Comparison of ENCODE assay signal across 21 cellular contexts in genomic region chr2:212929116-212929515, GRCh38.
DNase-seq lines count a peak whose midpoint lies in the region; ATAC-seq and TF ChIP-seq lines count a peak whose summit lies in the region.
"Had no signal": no experiment of that assay in that cellular context is flagged by ENCODE, and none has a peak within 500 bp of the region (broad histone marks: within the 10 kb centered on the region; RNA-seq: fewer than 3 reads in every experiment).

No MANE protein-coding gene starts in this region.

- no peaks in the 10 kb centered on the region for H3K9me2 ChIP-seq in hepatocyte (replicated peaks; ENCODE audit: insufficient read depth)

- no peak overlapping the region for H3K27ac ChIP-seq in hepatocyte
- no peak overlapping the region for H3K27ac ChIP-seq in CD8-positive, alpha-beta memory T cell (ENCODE audit: low read depth, low read length)
- H3K27ac ChIP-seq: 22Rv1, gastrocnemius medialis had no signal

- no peaks in the 10 kb centered on the region for H3K79me2 ChIP-seq in hepatocyte

- no peaks in the 10 kb centered on the region for H3K9me3 Mint-ChIP-seq in activated T-helper 17 cell treated with anti-CD3 and anti-CD28 coated beads, Interleukin-2, amount 50 U/mL, for 72 hours
- H3K9me3 Mint-ChIP-seq in CD8-positive, alpha-beta memory T cell, result peaks cover 0 to 3% (median 0%) of the 10 kb centered on the region in 5 donors
- H3K9me3 Mint-ChIP-seq: nephron; stimulated activated naive CD8-positive, alpha-beta T cell treated with anti-CD3 and anti-CD28 coated beads, Interleukin-15, Interleukin-2, amounts not matched to agents 100 ng/mL and 50 ng/mL, for 24 hours; type B pancreatic cell had no signal

- H3K36me3 ChIP-seq in hepatocyte (replicated peaks; ENCODE audit: insufficient read depth, low read depth), result no peaks in the 10 kb centered on the region
- no peaks in the 10 kb centered on the region for H3K36me3 ChIP-seq in CD8-positive, alpha-beta memory T cell (ENCODE audit: insufficient read depth, low read length)
- H3K36me3 ChIP-seq: breast epithelium, gastrocnemius medialis had no signal

- no peak overlapping the region for H3K4me3 ChIP-seq in hepatocyte
- no peak overlapping the region for H3K4me3 ChIP-seq in CD8-positive, alpha-beta memory T cell (ENCODE audit: low read length)
- H3K4me3 ChIP-seq: breast epithelium, gastrocnemius medialis had no signal

- WGBS in hepatocyte (ENCODE audit: low lambda C conversion rate, missing lambda C conversion rate), result 83% methylated on average over 2 of the region's 2 CpGs

- H3K36me3 Mint-ChIP-seq in activated T-helper 17 cell treated with anti-CD3 and anti-CD28 coated beads, Interleukin-2, amount 50 U/mL, for 72 hours (ENCODE audit: low read depth), result no peaks in the 10 kb centered on the region
- peaks cover 0 to 17% (median 2%) of the 10 kb centered on the region in 3 donors for H3K36me3 Mint-ChIP-seq in CD8-positive, alpha-beta memory T cell

- H3K4me1 Mint-ChIP-seq in activated T-helper 17 cell treated with anti-CD3 and anti-CD28 coated beads, Interleukin-2, amount 50 U/mL, for 72 hours, result no peaks in the 10 kb centered on the region
- H3K4me1 Mint-ChIP-seq in CD8-positive, alpha-beta memory T cell, result no peaks in the 10 kb centered on the region
- H3K4me1 Mint-ChIP-seq: nephron had no signal

- no peak overlapping the region for H2AFZ ChIP-seq in hepatocyte

- no peaks in the 10 kb centered on the region for H3K27me3 Mint-ChIP-seq in activated T-helper 17 cell treated with anti-CD3 and anti-CD28 coated beads, Interleukin-2, amount 50 U/mL, for 72 hours
- H3K27me3 Mint-ChIP-seq in CD8-positive, alpha-beta memory T cell, result no peaks in the 10 kb centered on the region
- H3K27me3 Mint-ChIP-seq: activated naive CD8-positive, alpha-beta T cell treated with anti-CD3 and anti-CD28 coated beads, Interleukin-2, amount 10 ng/mL, durations not matched to agents 7 days and 5 days; stimulated activated naive CD8-positive, alpha-beta T cell treated with anti-CD3 and anti-CD28 coated beads, Interleukin-15, Interleukin-2, amounts not matched to agents 100 ng/mL and 50 ng/mL, for 24 hours; type B pancreatic cell had no signal

- no peak overlapping the region for H3K4me3 Mint-ChIP-seq in activated T-helper 17 cell treated with anti-CD3 and anti-CD28 coated beads, Interleukin-2, amount 50 U/mL, for 72 hours
- no peak overlapping the region for H3K4me3 Mint-ChIP-seq in CD8-positive, alpha-beta memory T cell
- H3K4me3 Mint-ChIP-seq: activated naive CD8-positive, alpha-beta T cell treated with anti-CD3 and anti-CD28 coated beads, Interleukin-2, amount 10 ng/mL, durations not matched to agents 7 days and 5 days; HFFc6; nephron; stimulated activated naive CD8-positive, alpha-beta T cell treated with anti-CD3 and anti-CD28 coated beads, Interleukin-15, Interleukin-2, amounts not matched to agents 100 ng/mL and 50 ng/mL, for 24 hours; type B pancreatic cell had no signal

- no peak overlapping the region for H3K4me2 ChIP-seq in hepatocyte

- H3K27ac Mint-ChIP-seq in activated T-helper 17 cell treated with anti-CD3 and anti-CD28 coated beads, Interleukin-2, amount 50 U/mL, for 72 hours, result no peak overlapping the region
- no peak overlapping the region for H3K27ac Mint-ChIP-seq in CD8-positive, alpha-beta memory T cell
- H3K27ac Mint-ChIP-seq: activated naive CD8-positive, alpha-beta T cell treated with anti-CD3 and anti-CD28 coated beads, Interleukin-2, amount 10 ng/mL, durations not matched to agents 7 days and 5 days; HFFc6; nephron; stimulated activated naive CD8-positive, alpha-beta T cell treated with anti-CD3 and anti-CD28 coated beads, Interleukin-15, Interleukin-2, amounts not matched to agents 100 ng/mL and 50 ng/mL, for 24 hours; type B pancreatic cell had no signal

- no peak for TF ChIP-seq CTCF in omental fat pad (IDR thresholded peaks at IDR 0.05)
- no peak for TF ChIP-seq CTCF in hepatocyte (IDR thresholded peaks at IDR 0.05; ENCODE audit: poor library complexity)

- ATAC-seq in activated CD4-positive, CD25-positive, alpha-beta regulatory T cell treated with anti-CD3 and anti-CD28 coated beads, Interleukin-2, amount 50 U/mL, for 24 hours, result peak; percentile 79 to 82
- peak; percentile 53 for ATAC-seq in HG02759 (IDR thresholded peaks at IDR 0.05; ENCODE audit: unreplicated experiment)
- peak; percentile 68 for ATAC-seq in activated T-helper 17 cell treated with anti-CD3 and anti-CD28 coated beads, Interleukin-2, amount 50 U/mL, for 72 hours (replicated peaks)
- ATAC-seq in omental fat pad (ENCODE audit: low FRiP score), result peak; percentile 51
- ATAC-seq in GM21723 (IDR thresholded peaks at IDR 0.05; ENCODE audit: unreplicated experiment), result no peak

- CTCF ChIA-PET in CD8-positive, alpha-beta memory T cell (lab: Charles Lee), result no interaction called here

- no peaks in the 10 kb centered on the region for H3K4me1 ChIP-seq in hepatocyte (ENCODE audit: insufficient read depth)
- no peaks in the 10 kb centered on the region for H3K4me1 ChIP-seq in CD8-positive, alpha-beta memory T cell (ENCODE audit: insufficient read depth, low read length)
- H3K4me1 ChIP-seq: breast epithelium, gastrocnemius medialis had no signal

- H3K27me3 ChIP-seq in hepatocyte, result no peaks in the 10 kb centered on the region
- no peaks in the 10 kb centered on the region for H3K27me3 ChIP-seq in CD8-positive, alpha-beta memory T cell (ENCODE audit: insufficient read depth, low read length, poor library complexity, severe bottlenecking)
- H3K27me3 ChIP-seq: breast epithelium, gastrocnemius medialis had no signal

- H3K9me3 ChIP-seq in hepatocyte (ENCODE audit: low read depth), result no peaks in the 10 kb centered on the region
- no peaks in the 10 kb centered on the region for H3K9me3 ChIP-seq in CD8-positive, alpha-beta memory T cell (ENCODE audit: low read length)
- H3K9me3 ChIP-seq: gastrocnemius medialis had no signal

- no peaks in the 10 kb centered on the region for H4K20me1 ChIP-seq in hepatocyte (ENCODE audit: insufficient read depth, poor library complexity, severe bottlenecking)

- no peak for DNase-seq in activated CD4-positive, CD25-positive, alpha-beta regulatory T cell treated with anti-CD3 and anti-CD28 coated beads, Interleukin-2, amount 50 U/mL, for 72 hours
- DNase-seq in omental fat pad (ENCODE audit: low spot score), result no peak
- DNase-seq in hepatocyte (ENCODE audit: low spot score), result no peak
- DNase-seq in CD8-positive, alpha-beta memory T cell, result no peak
- DNase-seq: activated CD4-positive, alpha-beta T cell treated with anti-CD3 and anti-CD28 coated beads, Interleukin-2, amount 50 U/mL, for 48 hours; activated naive CD8-positive, alpha-beta T cell treated with anti-CD3 and anti-CD28 coated beads, Interleukin-2, amount 10 ng/mL, durations not matched to agents 7 days and 5 days; HFFc6; midbrain; NCI-H1436; SIG-M5; stimulated activated CD4-positive, alpha-beta T cell treated with anti-CD3 and anti-CD28 coated beads, Interleukin-2, amount 100 ng/mL, for 24 hours had no signal

- POLR2A ChIA-PET in CD8-positive, alpha-beta memory T cell (lab: Charles Lee), result no interaction called here
